1 cellular context compared by ENCODE assay signal in genomic region chr4:80124246-80125211, GRCh38.
TF ChIP-seq lines count a peak whose summit lies in the region.

No MANE protein-coding gene starts in this region.

TF ChIP-seq in SK-N-SH, 30 proteins besides CTCF, POLR2A, EP300 and RAD21 (continued from another document):
- TF ChIP-seq PBX3 (IDR thresholded peaks at IDR 0.05) (no peak), NFIC (IDR thresholded peaks at IDR 0.05; ENCODE audit: borderline replicate concordance) (no peak), GABPA (IDR thresholded peaks at IDR 0.05; ENCODE audit: low read depth) (no peak), JUND (IDR thresholded peaks at IDR 0.05) (no peak)
